In the genomic region with DNA sequence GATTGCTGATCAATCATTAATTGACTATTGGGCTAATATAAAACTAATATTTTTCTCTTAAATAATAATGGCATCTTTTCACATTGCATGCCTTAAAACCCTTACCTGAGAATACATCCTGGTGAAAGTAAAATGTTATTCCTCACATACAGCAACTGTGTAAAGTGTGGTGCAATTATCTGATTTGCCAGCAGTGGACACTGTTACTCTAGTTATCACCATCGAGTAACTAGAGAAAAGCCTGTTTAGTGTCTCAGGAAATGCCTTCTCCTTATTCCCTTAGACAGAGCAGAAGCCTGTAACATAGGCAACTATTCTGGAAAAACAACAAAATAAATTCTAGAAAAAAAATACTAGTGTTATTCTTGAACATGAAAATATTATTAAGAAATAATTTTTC, we compare ENCODE assay signal across 8 cellular contexts.
A peak's percentile ranks its signal among the peaks of the same experiment; 100 is the strongest.
DNase-seq lines count a peak whose midpoint lies in the region; ATAC-seq and TF ChIP-seq lines count a peak whose summit lies in the region.

No MANE protein-coding gene starts in this region.

- H3K9me3 Mint-ChIP-seq in HFFc6 (no peaks in the 10 kb centered on the region), brain (no peaks in the 10 kb centered on the region)

- DNase-seq in GM12864 (ENCODE audit: low read depth) (no peak), HFFc6 (peak; percentile 3), NCI-H187 (lab: John Stamatoyannopoulos, UW) (peak; percentile 64 to 72), left lobe of liver (ENCODE audit: low spot score) (no peak), amniotic stem cell (lab: John Stamatoyannopoulos, UW) (no peak)

- peak; percentile 85 for ATAC-seq in left lobe of liver
- no peak for ATAC-seq in GM19324 (IDR thresholded peaks at IDR 0.05; ENCODE audit: low FRiP score, unreplicated experiment)
- ATAC-seq in HG03439 (IDR thresholded peaks at IDR 0.05; ENCODE audit: unreplicated experiment) = no peak

- H3K36me3 Mint-ChIP-seq in HFFc6 (ENCODE audit: low read depth) (no peaks in the 10 kb centered on the region), brain (no peaks in the 10 kb centered on the region)

- H3K27me3 Mint-ChIP-seq in HFFc6 (ENCODE audit: insufficient read depth) = no peaks in the 10 kb centered on the region; the same call in 1 of the 2 replicates
- no peaks in the 10 kb centered on the region for H3K27me3 Mint-ChIP-seq in brain

- H3K4me1 Mint-ChIP-seq in HFFc6 (ENCODE audit: low read depth) (no peaks in the 10 kb centered on the region), brain (peaks cover 8% of the 10 kb centered on the region)

- no peak overlapping the region for H3K4me3 Mint-ChIP-seq in HFFc6
- no peak overlapping the region for H3K4me3 Mint-ChIP-seq in brain

- TF ChIP-seq CTCF in GM12864 (IDR thresholded peaks at IDR 0.05; ENCODE audit: low read depth, low read length, missing control alignments) (peak; percentile 68), HFFc6 (IDR thresholded peaks at IDR 0.05) (peak; percentile 46), brain (conservative IDR thresholded peaks at IDR 0.05) (peak; percentile 68 to 89)

- no peak overlapping the region for H3K27ac Mint-ChIP-seq in HFFc6
- no peak overlapping the region for H3K27ac Mint-ChIP-seq in brain

- no peak overlapping the region for H3K4me3 ChIP-seq in GM12864 (ENCODE audit: low read depth, low read length)

Comparison
In these comparisons a context has a peak if more than half of its experiments do, and no peak if none do; other contexts are left out.
1. DNase-seq: peak in HFFc6 (single experiment) and NCI-H187 (2 of 2); none in GM12864 (single experiment), left lobe of liver (single experiment) and amniotic stem cell (single experiment).
2. Peak in every context shown above with its lines, with median percentiles within 50 percentile points of each other: CTCF ChIP-seq.